ENCODE assay signal across 10 cellular contexts in the genomic region with DNA sequence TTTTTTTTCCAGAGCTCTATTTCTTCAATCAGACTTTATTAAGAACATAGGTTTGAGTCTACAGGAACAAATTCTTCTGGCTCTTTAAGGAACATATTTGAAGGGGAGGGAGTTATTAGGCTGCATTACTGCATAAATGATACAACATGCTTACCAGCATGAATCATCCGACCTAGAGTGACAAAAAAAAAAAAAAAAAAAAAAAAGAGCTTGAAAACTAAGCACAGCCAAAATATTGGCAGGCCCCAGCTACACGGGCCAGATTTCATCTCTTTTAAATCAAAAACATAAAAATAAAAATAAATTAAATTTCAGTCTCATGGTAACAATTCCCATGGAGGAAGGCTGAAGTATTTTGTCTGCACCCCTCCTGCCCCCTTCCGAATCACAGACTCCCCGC. TPM values are rescaled to one million over a fixed set of nuclear protein-coding genes. Genes with fewer than 3 reads are reported as not detected.
DNase-seq lines count a peak whose midpoint lies in the region; ATAC-seq and TF ChIP-seq lines count a peak whose summit lies in the region.
"Had no signal": no experiment of that assay in that cellular context is flagged by ENCODE, and none has a peak within 500 bp of the region (broad histone marks: within the 10 kb centered on the region; RNA-seq: fewer than 3 reads in every experiment).

No MANE protein-coding gene starts in this region.

- no peak for DNase-seq in Caco-2
- DNase-seq in RWPE2 (ENCODE audit: low spot score): no peak
- peak; percentile 67 to 76 for DNase-seq in fibroblast of lung (ENCODE audit: low read depth in 2 of 2)
- DNase-seq in osteocyte (ENCODE audit: extremely low spot score, unreplicated experiment): no peak
- DNase-seq in stimulated activated CD4-positive, alpha-beta T cell treated with anti-CD3 and anti-CD28 coated beads, Interleukin-4, amount 100 ng/mL, for 24 hours: no peak
- no peak for DNase-seq in AML-193 (lab: John Stamatoyannopoulos, UW)
- DNase-seq: HCEC 1CT had no signal

- H3K4me1 Mint-ChIP-seq in Caco-2 (ENCODE audit: low read depth, unreplicated experiment) (peaks cover 11% of the 10 kb centered on the region), osteocyte (ENCODE audit: unreplicated experiment) (peaks cover 23% of the 10 kb centered on the region)

- no peak for TF ChIP-seq CTCF in Caco-2 (IDR thresholded peaks at IDR 0.05; ENCODE audit: insufficient read depth in 1 of 2, low read depth in 1 of 2, low read length in 1 of 2, severe bottlenecking in 1 of 2, unreplicated experiment in 1 of 2)
- no peak for TF ChIP-seq CTCF in RWPE2 (IDR thresholded peaks at IDR 0.05; ENCODE audit: poor library complexity, severe bottlenecking)
- no peak for TF ChIP-seq CTCF in fibroblast of lung (conservative IDR thresholded peaks at IDR 0.05 in 1 of 2, IDR thresholded peaks at IDR 0.05 in 1 of 2; ENCODE audit: low read depth in 1 of 2, low read length in 2 of 2)
- no peak for TF ChIP-seq CTCF in osteocyte (IDR thresholded peaks at IDR 0.05)

- no peak overlapping the region for H3K4me2 ChIP-seq in fibroblast of lung (ENCODE audit: extremely low read depth, insufficient read depth, low read length)

- peak; percentile 21; the same call in 1 of the 3 replicates for ATAC-seq in RWPE2 (ENCODE audit: low read depth)
- no peak for ATAC-seq in HG03039 (IDR thresholded peaks at IDR 0.05; ENCODE audit: unreplicated experiment)
- ATAC-seq in GM18868 (IDR thresholded peaks at IDR 0.05; ENCODE audit: unreplicated experiment): no peak
- ATAC-seq: HepG2 had no signal

- H3K4me3 Mint-ChIP-seq in Caco-2 (ENCODE audit: unreplicated experiment) (peak overlapping the region; percentile 76), osteocyte (ENCODE audit: unreplicated experiment) (peak overlapping the region; percentile 47)

- H3K9me3 ChIP-seq in Caco-2 (no peaks in the 10 kb centered on the region), RWPE2 (ENCODE audit: severe bottlenecking) (no peaks in the 10 kb centered on the region), fibroblast of lung (ENCODE audit: control insufficient read depth, insufficient read depth, low read depth, low read length) (no peaks in the 10 kb centered on the region)

- CTCF ChIA-PET in Caco-2 (lab: Charles Lee): interaction anchor here (0.5 to 4.3 kb wide), 9 partner anchors 9 to 863 kb away, joined by 3 to 18 read pairs (median 4); no protein-coding TSS in a partner anchor

- H3K36me3 Mint-ChIP-seq in Caco-2 (ENCODE audit: insufficient read depth, unreplicated experiment) (no peaks in the 10 kb centered on the region), osteocyte (ENCODE audit: unreplicated experiment) (no peaks in the 10 kb centered on the region)

- no TSS peak for BruUV-seq in Caco-2 (replicated peaks; lab: Mats Ljungman, UMichigan)

- no peaks in the 10 kb centered on the region for H3K27me3 Mint-ChIP-seq in Caco-2 (ENCODE audit: insufficient read depth, unreplicated experiment)
- H3K27me3 Mint-ChIP-seq in osteocyte (ENCODE audit: unreplicated experiment): peaks cover 3% of the 10 kb centered on the region

- H3K27ac Mint-ChIP-seq in Caco-2 (ENCODE audit: unreplicated experiment) (no peak overlapping the region), osteocyte (ENCODE audit: unreplicated experiment) (peak overlapping the region; percentile 72)

- H3K27me3 ChIP-seq in Caco-2 (replicated peaks; ENCODE audit: control insufficient read depth, insufficient read depth, low read length) (no peaks in the 10 kb centered on the region), RWPE2 (ENCODE audit: insufficient read depth, poor library complexity, severe bottlenecking) (peaks cover 23% of the 10 kb centered on the region), fibroblast of lung (ENCODE audit: control insufficient read depth, insufficient read depth, low read length) (no peaks in the 10 kb centered on the region)

- H2AFZ ChIP-seq in fibroblast of lung (ENCODE audit: low read length): no peak overlapping the region

- H3K4me1 ChIP-seq in Caco-2 (no peaks in the 10 kb centered on the region), RWPE2 (ENCODE audit: insufficient read depth, poor library complexity, severe bottlenecking) (no peaks in the 10 kb centered on the region), fibroblast of lung (ENCODE audit: control insufficient read depth, extremely low read depth, insufficient read depth, low read length) (no peaks in the 10 kb centered on the region)

- H3K9me3 Mint-ChIP-seq in Caco-2 (ENCODE audit: unreplicated experiment): no peaks in the 10 kb centered on the region
- H3K9me3 Mint-ChIP-seq in osteocyte (ENCODE audit: unreplicated experiment): no peaks in the 10 kb centered on the region

- no peaks in the 10 kb centered on the region for H3K36me3 ChIP-seq in Caco-2 (ENCODE audit: control insufficient read depth, insufficient read depth, low read length)
- no peaks in the 10 kb centered on the region for H3K36me3 ChIP-seq in RWPE2 (ENCODE audit: low read depth)
- no peaks in the 10 kb centered on the region for H3K36me3 ChIP-seq in fibroblast of lung (ENCODE audit: control insufficient read depth, insufficient read depth, low read length)

- no peak overlapping the region for H3K9ac ChIP-seq in fibroblast of lung (ENCODE audit: insufficient read depth, low read length)

- peak overlapping the region; percentile 66 for H3K4me3 ChIP-seq in Caco-2 (ENCODE audit: low read depth, low read length)
- peak overlapping the region; percentile 38 for H3K4me3 ChIP-seq in RWPE2 (ENCODE audit: severe bottlenecking)
- peak overlapping the region in 1 of 4 experiments; percentile 41 for H3K4me3 ChIP-seq in fibroblast of lung (replicated peaks in 1 of 4; ENCODE audit: control extremely low read depth in 1 of 4, insufficient read depth in 1 of 4, low read depth in 3 of 4, low read length in 4 of 4)

- POLR2A ChIA-PET in Caco-2 (lab: Charles Lee): interaction anchor here (0.6 kb wide), 3 partner anchors 126 to 1697 kb away, joined by 3 to 5 read pairs (median 5); a partner anchor contains a TSS

- H3K27ac ChIP-seq in RWPE2 (ENCODE audit: poor library complexity, severe bottlenecking) (no peak overlapping the region), fibroblast of lung (ENCODE audit: insufficient read depth, low read length) (no peak overlapping the region)

- H3K79me2 ChIP-seq in fibroblast of lung (ENCODE audit: control insufficient read depth, insufficient read depth, low read length): no peaks in the 10 kb centered on the region

- intact Hi-C loops in Caco-2 (cut with micrococcal nuclease; ENCODE audit: unreplicated experiment): loop anchor here (1.0 to 5.0 kb wide), 2 partner anchors 42 to 331 kb away; no protein-coding TSS in a partner anchor

- no peaks in the 10 kb centered on the region for H4K20me1 ChIP-seq in fibroblast of lung (ENCODE audit: control insufficient read depth, extremely low read depth, insufficient read depth, low read length)

RNA-seq across cellular contexts. Expression of a gene that starts 26.3 kb away (rescaled TPM):
- 59.7 and 64.4 TPM in 2 replicates for total RNA-seq in Caco-2 (2022)
- total RNA-seq in fibroblast of lung: 1.0 and 1.3 TPM in 2 replicates
- 3.1 and 4.5 TPM in 2 replicates for polyA plus RNA-seq in fibroblast of lung
- polyA plus RNA-seq in fibroblast of lung (2012): 3.3 and 6.1 TPM in 2 replicates
- polyA minus RNA-seq in fibroblast of lung (ENCODE audit: low replicate concordance): 2.3 and 2.6 TPM in 2 replicates
- 31.9 and 33.8 TPM in 2 replicates for total RNA-seq in osteocyte
- total RNA-seq: HepG2 had no signal
- polyA plus RNA-seq: HepG2 had no signal

Comparison
In these comparisons a context has a peak if more than half of its experiments do, and no peak if none do; other contexts are left out.
1. DNase-seq: peak in fibroblast of lung (2 of 2); none in Caco-2 (0 of 2), RWPE2 (single experiment), osteocyte (single experiment), stimulated activated CD4-positive, alpha-beta T cell treated with anti-CD3 and anti-CD28 coated beads, Interleukin-4, amount 100 ng/mL, for 24 hours (single experiment) and AML-193 (0 of 2).
2. RNA of a gene that starts 26.3 kb away (total RNA-seq): 59.7 to 64.4 TPM in Caco-2 and 31.9 to 33.8 TPM in osteocyte; 1.0 to 1.3 TPM in fibroblast of lung; every median in the first group is over 10 times any median in the second.